Comparison of ENCODE assay signal across 8 cellular contexts in genomic region chr7:82572195-82572880, GRCh38.
DNase-seq lines count a peak whose midpoint lies in the region; ATAC-seq and TF ChIP-seq lines count a peak whose summit lies in the region.

No MANE protein-coding gene starts in this region.

- H3K4me3 Mint-ChIP-seq in WTC11: 0 out of 2 replicates have a peak overlapping the region, but pooled peaks have one; percentile 11

- H3K36me3 Mint-ChIP-seq in WTC11: no peaks in the 10 kb centered on the region

- POLR2A ChIA-PET in WTC11 (lab: Charles Lee): interaction anchor here (0.5 kb wide), 1 partner anchor 36 kb away, joined by 6 read pairs; no protein-coding TSS in a partner anchor

- peaks cover 14% of the 10 kb centered on the region for H3K4me1 Mint-ChIP-seq in WTC11

- H3K9me3 Mint-ChIP-seq in WTC11: 0 out of 2 replicates have a peak, but pooled peaks cover 4% of the 10 kb centered on the region

- no peak overlapping the region; the same call in 1 of the 2 replicates for H3K27ac Mint-ChIP-seq in WTC11

- CTCF ChIA-PET in WTC11 (lab: Charles Lee): interaction anchor here (0.9 to 1.4 kb wide), 10 partner anchors 9 to 527 kb away, joined by 3 to 10 read pairs (median 4); no protein-coding TSS in a partner anchor

- TF ChIP-seq CTCF in AG09319 (IDR thresholded peaks at IDR 0.05; ENCODE audit: low read depth, low read length) (peak; percentile 94), WTC11 (IDR thresholded peaks at IDR 0.05) (peak; percentile 69)

- no peaks in the 10 kb centered on the region for H3K27me3 Mint-ChIP-seq in WTC11 (ENCODE audit: low read depth)

- DNase-seq in AG09319 (ENCODE audit: extremely low read depth, low read depth) (peak; percentile 63), NCI-H2171 treated with DMSO at 0.1 percent for 48 hours (lab: John Stamatoyannopoulos, UW) (peak; percentile 91), WTC11 (ENCODE audit: low spot score) (peak; percentile 93), cerebellar nuclear complex (lab: John Stamatoyannopoulos, UW) (peak; percentile 19 to 41), kidney tubule cell (ENCODE audit: low spot score) (peak; percentile 78)
- DNase-seq in stimulated activated CD4-positive, alpha-beta T cell treated with anti-CD3 and anti-CD28 coated beads, Interleukin-2, amount 100 ng/mL, for 48 hours: peak; percentile 71 to 72

- ATAC-seq in GM18907 (IDR thresholded peaks at IDR 0.05; ENCODE audit: unreplicated experiment): peak; percentile 97
- peak; percentile 77 for ATAC-seq in HG03135 (IDR thresholded peaks at IDR 0.05; ENCODE audit: unreplicated experiment)
- ATAC-seq in WTC11: peak; percentile 96

TF ChIP-seq in WTC11, 78 proteins besides CTCF, POLR2A, EP300 and RAD21:
- TF ChIP-seq ZNF512 (CRISPR knock-in tag; IDR thresholded peaks at IDR 0.05; ENCODE audit: borderline replicate concordance): no peak
TF ChIP-seq in WTC11: peak in this region for 0.

Comparison
In these comparisons a context has a peak if more than half of its experiments do, and no peak if none do; other contexts are left out.
1. Peak in every context shown above with its lines: DNase-seq and ATAC-seq.
2. DNase-seq: peak in every context shown above with its lines; median percentile 93 in WTC11; 91 in NCI-H2171 treated with DMSO at 0.1 percent for 48 hours; 78 in kidney tubule cell; 72 in stimulated activated CD4-positive, alpha-beta T cell treated with anti-CD3 and anti-CD28 coated beads, Interleukin-2, amount 100 ng/mL, for 48 hours; 63 in AG09319; 30 in cerebellar nuclear complex.